ENCODE assay signal across 30 cellular contexts in genomic region chr7:35529713-35530112, GRCh38.
"Had no signal": no experiment of that assay in that cellular context is flagged by ENCODE, and none has a peak within 500 bp of the region (broad histone marks: within the 10 kb centered on the region; RNA-seq: fewer than 3 reads in every experiment).

No MANE protein-coding gene starts in this region.

- H3K4me1 Mint-ChIP-seq: activated CD4-positive, alpha-beta T cell treated with anti-CD3 and anti-CD28 coated beads for 36 hours; activated CD4-positive, alpha-beta T cell treated with anti-CD3 and anti-CD28 coated beads, Interleukin-2, amount 10 ng/mL, durations not matched to agents 24 days and 14 days; activated naive CD4-positive, alpha-beta T cell treated with anti-CD3 and anti-CD28 coated beads, Interleukin-2, amount 10 ng/mL, durations not matched to agents 7 days and 5 days; activated naive CD8-positive, alpha-beta T cell treated with anti-CD3 and anti-CD28 coated beads, Interleukin-2, amount 10 ng/mL, durations not matched to agents 7 days and 5 days; central memory CD8-positive, alpha-beta T cell had no signal

- DNase-seq: activated CD4-positive, alpha-beta memory T cell treated with anti-CD3 and anti-CD28 coated beads for 36 hours; activated CD4-positive, alpha-beta T cell treated with anti-CD3 and anti-CD28 coated beads for 36 hours; activated CD4-positive, alpha-beta T cell treated with anti-CD3 and anti-CD28 coated beads, Interleukin-2, amount 10 ng/mL, durations not matched to agents 24 days and 14 days; activated CD4-positive, CD25-positive, alpha-beta regulatory T cell; activated CD4-positive, CD25-positive, alpha-beta regulatory T cell treated with anti-CD3 and anti-CD28 coated beads, Interleukin-2, amount 50 U/mL, for 72 hours; activated CD8-positive, alpha-beta memory T cell treated with anti-CD3 and anti-CD28 coated beads, Interleukin-2, amount 50 U/mL, for 48 hours; activated gamma-delta T cell; activated naive CD4-positive, alpha-beta T cell; activated naive CD4-positive, alpha-beta T cell treated with anti-CD3 and anti-CD28 coated beads, Interleukin-2, amount 10 ng/mL, durations not matched to agents 7 days and 5 days; activated naive CD8-positive, alpha-beta T cell treated with anti-CD3 and anti-CD28 coated beads, Interleukin-2, amount 10 ng/mL, durations not matched to agents 7 days and 5 days; activated T-cell treated with anti-CD3 and anti-CD28 coated beads for 4 hours; activated T-cell treated with anti-CD3 and anti-CD28 coated beads, Interleukin-2, amount 50 U/mL, for 24 hours; activated T-cell treated with anti-CD3 and anti-CD28 coated beads, Interleukin-2, amount 50 U/mL, for 72 hours; amniotic stem cell; anterior cingulate cortex; brain microvascular endothelial cell; cortex of kidney; dermis blood vessel endothelial cell; effector CD4-positive, alpha-beta T cell; effector memory CD8-positive, alpha-beta T cell; erythroblast; foreskin melanocyte; heart right ventricle; T-helper 1 cell; T-helper 17 cell; T1000 had no signal

- H3K27ac Mint-ChIP-seq: activated CD4-positive, alpha-beta memory T cell treated with anti-CD3 and anti-CD28 coated beads for 36 hours; activated CD4-positive, alpha-beta T cell treated with anti-CD3 and anti-CD28 coated beads for 36 hours; activated CD4-positive, alpha-beta T cell treated with anti-CD3 and anti-CD28 coated beads, Interleukin-2, amount 10 ng/mL, durations not matched to agents 24 days and 14 days; activated naive CD4-positive, alpha-beta T cell treated with anti-CD3 and anti-CD28 coated beads, Interleukin-2, amount 10 ng/mL, durations not matched to agents 7 days and 5 days; activated naive CD4-positive, alpha-beta T cell treated with anti-CD3 and anti-CD28 coated beads, Interleukin-2, amount 50 U/mL, for 72 hours; activated naive CD8-positive, alpha-beta T cell treated with anti-CD3 and anti-CD28 coated beads, Interleukin-2, amount 10 ng/mL, durations not matched to agents 7 days and 5 days; activated T-cell treated with anti-CD3 and anti-CD28 coated beads, Interleukin-2, amount 50 U/mL, for 24 hours; activated T-cell treated with anti-CD3 and anti-CD28 coated beads, Interleukin-2, amount 50 U/mL, for 72 hours; effector memory CD8-positive, alpha-beta T cell; T-helper 17 cell; T-helper 2 cell treated with Interferon-gamma antibody and Interleukin-4, amounts not matched to agents 5 μg/mL and 100 μg/mL, for 36 hours had no signal

- H3K36me3 Mint-ChIP-seq: activated CD4-positive, alpha-beta memory T cell treated with anti-CD3 and anti-CD28 coated beads for 36 hours; activated naive CD4-positive, alpha-beta T cell treated with anti-CD3 and anti-CD28 coated beads, Interleukin-2, amount 10 ng/mL, durations not matched to agents 7 days and 5 days; activated naive CD4-positive, alpha-beta T cell treated with anti-CD3 and anti-CD28 coated beads, Interleukin-2, amount 50 U/mL, for 72 hours; activated naive CD8-positive, alpha-beta T cell treated with anti-CD3 and anti-CD28 coated beads, Interleukin-2, amount 10 ng/mL, durations not matched to agents 7 days and 5 days had no signal

- H3K9me3 Mint-ChIP-seq: activated CD4-positive, alpha-beta memory T cell treated with anti-CD3 and anti-CD28 coated beads for 36 hours; activated CD4-positive, alpha-beta T cell treated with anti-CD3 and anti-CD28 coated beads, Interleukin-2, amount 10 ng/mL, durations not matched to agents 24 days and 14 days; activated naive CD4-positive, alpha-beta T cell treated with anti-CD3 and anti-CD28 coated beads, Interleukin-2, amount 10 ng/mL, durations not matched to agents 7 days and 5 days; activated naive CD4-positive, alpha-beta T cell treated with anti-CD3 and anti-CD28 coated beads, Interleukin-2, amount 50 U/mL, for 72 hours; activated naive CD8-positive, alpha-beta T cell treated with anti-CD3 and anti-CD28 coated beads, Interleukin-2, amount 10 ng/mL, durations not matched to agents 7 days and 5 days; activated T-cell treated with anti-CD3 and anti-CD28 coated beads, Interleukin-2, amount 50 U/mL, for 24 hours; activated T-cell treated with anti-CD3 and anti-CD28 coated beads, Interleukin-2, amount 50 U/mL, for 72 hours; central memory CD8-positive, alpha-beta T cell; effector memory CD8-positive, alpha-beta T cell; T-helper 2 cell treated with Interferon-gamma antibody and Interleukin-4, amounts not matched to agents 5 μg/mL and 100 μg/mL, for 36 hours had no signal

- H3K4me3 Mint-ChIP-seq: activated CD4-positive, alpha-beta memory T cell treated with anti-CD3 and anti-CD28 coated beads for 36 hours; activated CD4-positive, alpha-beta T cell treated with anti-CD3 and anti-CD28 coated beads for 36 hours; activated CD4-positive, alpha-beta T cell treated with anti-CD3 and anti-CD28 coated beads, Interleukin-2, amount 10 ng/mL, durations not matched to agents 24 days and 14 days; activated naive CD4-positive, alpha-beta T cell treated with anti-CD3 and anti-CD28 coated beads, Interleukin-2, amount 10 ng/mL, durations not matched to agents 7 days and 5 days; activated naive CD8-positive, alpha-beta T cell treated with anti-CD3 and anti-CD28 coated beads, Interleukin-2, amount 10 ng/mL, durations not matched to agents 7 days and 5 days; activated T-cell treated with anti-CD3 and anti-CD28 coated beads, Interleukin-2, amount 50 U/mL, for 24 hours; activated T-cell treated with anti-CD3 and anti-CD28 coated beads, Interleukin-2, amount 50 U/mL, for 72 hours; central memory CD8-positive, alpha-beta T cell; effector memory CD8-positive, alpha-beta T cell; T-helper 17 cell; T-helper 2 cell treated with Interferon-gamma antibody and Interleukin-4, amounts not matched to agents 5 μg/mL and 100 μg/mL, for 36 hours had no signal

- ATAC-seq: activated CD4-positive, alpha-beta T cell treated with anti-CD3 and anti-CD28 coated beads for 36 hours; activated naive CD4-positive, alpha-beta T cell treated with anti-CD3 and anti-CD28 coated beads, Interleukin-2, amount 50 U/mL, for 72 hours; activated T-cell treated with anti-CD3 and anti-CD28 coated beads, Interleukin-2, amount 50 U/mL, for 72 hours; effector memory CD8-positive, alpha-beta T cell; gastroesophageal sphincter; T-helper 17 cell had no signal
